In genomic region chr9:32523910-32524309, GRCh38 we compare ENCODE assay signal across 1 cellular context.
TF ChIP-seq lines count a peak whose summit lies in the region.

No MANE protein-coding gene starts in this region.

TF ChIP-seq in GM23338, 12 proteins besides CTCF, POLR2A, EP300 and RAD21:
- TF ChIP-seq EZH2phosphoT487 (IDR thresholded peaks at IDR 0.05; ENCODE audit: unreplicated experiment) (no peak), ZNF114 (CRISPR knock-in tag; IDR thresholded peaks at IDR 0.05) (no peak), EZH2 (IDR thresholded peaks at IDR 0.05; ENCODE audit: low read depth, unreplicated experiment) (no peak), CREB1 (CRISPR knock-in tag; IDR thresholded peaks at IDR 0.05; ENCODE audit: low read depth) (no peak), STAT1 (IDR thresholded peaks at IDR 0.05; ENCODE audit: unreplicated experiment) (no peak), POLR2AphosphoS5 (IDR thresholded peaks at IDR 0.05; ENCODE audit: low read depth) (no peak), JUNB (IDR thresholded peaks at IDR 0.05; ENCODE audit: unreplicated experiment) (no peak), NANOG (IDR thresholded peaks at IDR 0.05; ENCODE audit: borderline replicate concordance) (no peak), ZNF331 (CRISPR knock-in tag; IDR thresholded peaks at IDR 0.05; ENCODE audit: low read depth) (no peak)
- TF ChIP-seq, protein P1, sequence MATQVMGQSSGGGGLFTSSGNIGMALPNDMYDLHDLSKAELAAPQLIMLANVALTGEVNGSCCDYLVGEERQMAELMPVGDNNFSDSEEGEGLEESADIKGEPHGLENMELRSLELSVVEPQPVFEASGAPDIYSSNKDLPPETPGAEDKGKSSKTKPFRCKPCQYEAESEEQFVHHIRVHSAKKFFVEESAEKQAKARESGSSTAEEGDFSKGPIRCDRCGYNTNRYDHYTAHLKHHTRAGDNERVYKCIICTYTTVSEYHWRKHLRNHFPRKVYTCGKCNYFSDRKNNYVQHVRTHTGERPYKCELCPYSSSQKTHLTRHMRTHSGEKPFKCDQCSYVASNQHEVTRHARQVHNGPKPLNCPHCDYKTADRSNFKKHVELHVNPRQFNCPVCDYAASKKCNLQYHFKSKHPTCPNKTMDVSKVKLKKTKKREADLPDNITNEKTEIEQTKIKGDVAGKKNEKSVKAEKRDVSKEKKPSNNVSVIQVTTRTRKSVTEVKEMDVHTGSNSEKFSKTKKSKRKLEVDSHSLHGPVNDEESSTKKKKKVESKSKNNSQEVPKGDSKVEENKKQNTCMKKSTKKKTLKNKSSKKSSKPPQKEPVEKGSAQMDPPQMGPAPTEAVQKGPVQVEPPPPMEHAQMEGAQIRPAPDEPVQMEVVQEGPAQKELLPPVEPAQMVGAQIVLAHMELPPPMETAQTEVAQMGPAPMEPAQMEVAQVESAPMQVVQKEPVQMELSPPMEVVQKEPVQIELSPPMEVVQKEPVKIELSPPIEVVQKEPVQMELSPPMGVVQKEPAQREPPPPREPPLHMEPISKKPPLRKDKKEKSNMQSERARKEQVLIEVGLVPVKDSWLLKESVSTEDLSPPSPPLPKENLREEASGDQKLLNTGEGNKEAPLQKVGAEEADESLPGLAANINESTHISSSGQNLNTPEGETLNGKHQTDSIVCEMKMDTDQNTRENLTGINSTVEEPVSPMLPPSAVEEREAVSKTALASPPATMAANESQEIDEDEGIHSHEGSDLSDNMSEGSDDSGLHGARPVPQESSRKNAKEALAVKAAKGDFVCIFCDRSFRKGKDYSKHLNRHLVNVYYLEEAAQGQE (IDR thresholded peaks at IDR 0.05; ENCODE audit: unreplicated experiment), result no peak
- TF ChIP-seq, protein P2, sequence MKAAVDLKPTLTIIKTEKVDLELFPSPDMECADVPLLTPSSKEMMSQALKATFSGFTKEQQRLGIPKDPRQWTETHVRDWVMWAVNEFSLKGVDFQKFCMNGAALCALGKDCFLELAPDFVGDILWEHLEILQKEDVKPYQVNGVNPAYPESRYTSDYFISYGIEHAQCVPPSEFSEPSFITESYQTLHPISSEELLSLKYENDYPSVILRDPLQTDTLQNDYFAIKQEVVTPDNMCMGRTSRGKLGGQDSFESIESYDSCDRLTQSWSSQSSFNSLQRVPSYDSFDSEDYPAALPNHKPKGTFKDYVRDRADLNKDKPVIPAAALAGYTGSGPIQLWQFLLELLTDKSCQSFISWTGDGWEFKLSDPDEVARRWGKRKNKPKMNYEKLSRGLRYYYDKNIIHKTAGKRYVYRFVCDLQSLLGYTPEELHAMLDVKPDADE (IDR thresholded peaks at IDR 0.05), result no peak
- TF ChIP-seq, protein P3, sequence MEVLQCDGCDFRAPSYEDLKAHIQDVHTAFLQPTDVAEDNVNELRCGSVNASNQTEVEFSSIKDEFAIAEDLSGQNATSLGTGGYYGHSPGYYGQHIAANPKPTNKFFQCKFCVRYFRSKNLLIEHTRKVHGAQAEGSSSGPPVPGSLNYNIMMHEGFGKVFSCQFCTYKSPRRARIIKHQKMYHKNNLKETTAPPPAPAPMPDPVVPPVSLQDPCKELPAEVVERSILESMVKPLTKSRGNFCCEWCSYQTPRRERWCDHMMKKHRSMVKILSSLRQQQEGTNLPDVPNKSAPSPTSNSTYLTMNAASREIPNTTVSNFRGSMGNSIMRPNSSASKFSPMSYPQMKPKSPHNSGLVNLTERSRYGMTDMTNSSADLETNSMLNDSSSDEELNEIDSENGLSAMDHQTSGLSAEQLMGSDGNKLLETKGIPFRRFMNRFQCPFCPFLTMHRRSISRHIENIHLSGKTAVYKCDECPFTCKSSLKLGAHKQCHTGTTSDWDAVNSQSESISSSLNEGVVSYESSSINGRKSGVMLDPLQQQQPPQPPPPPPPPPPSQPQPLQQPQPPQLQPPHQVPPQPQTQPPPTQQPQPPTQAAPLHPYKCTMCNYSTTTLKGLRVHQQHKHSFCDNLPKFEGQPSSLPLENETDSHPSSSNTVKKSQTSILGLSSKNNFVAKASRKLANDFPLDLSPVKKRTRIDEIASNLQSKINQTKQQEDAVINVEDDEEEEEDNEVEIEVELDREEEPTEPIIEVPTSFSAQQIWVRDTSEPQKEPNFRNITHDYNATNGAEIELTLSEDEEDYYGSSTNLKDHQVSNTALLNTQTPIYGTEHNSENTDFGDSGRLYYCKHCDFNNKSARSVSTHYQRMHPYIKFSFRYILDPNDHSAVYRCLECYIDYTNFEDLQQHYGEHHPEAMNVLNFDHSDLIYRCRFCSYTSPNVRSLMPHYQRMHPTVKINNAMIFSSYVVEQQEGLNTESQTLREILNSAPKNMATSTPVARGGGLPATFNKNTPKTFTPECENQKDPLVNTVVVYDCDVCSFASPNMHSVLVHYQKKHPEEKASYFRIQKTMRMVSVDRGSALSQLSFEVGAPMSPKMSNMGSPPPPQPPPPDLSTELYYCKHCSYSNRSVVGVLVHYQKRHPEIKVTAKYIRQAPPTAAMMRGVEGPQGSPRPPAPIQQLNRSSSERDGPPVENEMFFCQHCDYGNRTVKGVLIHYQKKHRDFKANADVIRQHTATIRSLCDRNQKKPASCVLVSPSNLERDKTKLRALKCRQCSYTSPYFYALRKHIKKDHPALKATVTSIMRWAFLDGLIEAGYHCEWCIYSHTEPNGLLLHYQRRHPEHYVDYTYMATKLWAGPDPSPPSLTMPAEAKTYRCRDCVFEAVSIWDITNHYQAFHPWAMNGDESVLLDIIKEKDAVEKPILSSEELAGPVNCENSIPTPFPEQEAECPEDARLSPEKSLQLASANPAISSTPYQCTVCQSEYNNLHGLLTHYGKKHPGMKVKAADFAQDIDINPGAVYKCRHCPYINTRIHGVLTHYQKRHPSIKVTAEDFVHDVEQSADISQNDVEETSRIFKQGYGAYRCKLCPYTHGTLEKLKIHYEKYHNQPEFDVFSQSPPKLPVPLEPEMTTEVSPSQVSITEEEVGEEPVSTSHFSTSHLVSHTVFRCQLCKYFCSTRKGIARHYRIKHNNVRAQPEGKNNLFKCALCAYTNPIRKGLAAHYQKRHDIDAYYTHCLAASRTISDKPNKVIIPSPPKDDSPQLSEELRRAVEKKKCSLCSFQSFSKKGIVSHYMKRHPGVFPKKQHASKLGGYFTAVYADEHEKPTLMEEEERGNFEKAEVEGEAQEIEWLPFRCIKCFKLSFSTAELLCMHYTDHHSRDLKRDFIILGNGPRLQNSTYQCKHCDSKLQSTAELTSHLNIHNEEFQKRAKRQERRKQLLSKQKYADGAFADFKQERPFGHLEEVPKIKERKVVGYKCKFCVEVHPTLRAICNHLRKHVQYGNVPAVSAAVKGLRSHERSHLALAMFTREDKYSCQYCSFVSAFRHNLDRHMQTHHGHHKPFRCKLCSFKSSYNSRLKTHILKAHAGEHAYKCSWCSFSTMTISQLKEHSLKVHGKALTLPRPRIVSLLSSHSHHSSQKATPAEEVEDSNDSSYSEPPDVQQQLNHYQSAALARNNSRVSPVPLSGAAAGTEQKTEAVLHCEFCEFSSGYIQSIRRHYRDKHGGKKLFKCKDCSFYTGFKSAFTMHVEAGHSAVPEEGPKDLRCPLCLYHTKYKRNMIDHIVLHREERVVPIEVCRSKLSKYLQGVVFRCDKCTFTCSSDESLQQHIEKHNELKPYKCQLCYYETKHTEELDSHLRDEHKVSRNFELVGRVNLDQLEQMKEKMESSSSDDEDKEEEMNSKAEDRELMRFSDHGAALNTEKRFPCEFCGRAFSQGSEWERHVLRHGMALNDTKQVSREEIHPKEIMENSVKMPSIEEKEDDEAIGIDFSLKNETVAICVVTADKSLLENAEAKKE (CRISPR knock-in tag; IDR thresholded peaks at IDR 0.05), result no peak
